In the genomic region with DNA sequence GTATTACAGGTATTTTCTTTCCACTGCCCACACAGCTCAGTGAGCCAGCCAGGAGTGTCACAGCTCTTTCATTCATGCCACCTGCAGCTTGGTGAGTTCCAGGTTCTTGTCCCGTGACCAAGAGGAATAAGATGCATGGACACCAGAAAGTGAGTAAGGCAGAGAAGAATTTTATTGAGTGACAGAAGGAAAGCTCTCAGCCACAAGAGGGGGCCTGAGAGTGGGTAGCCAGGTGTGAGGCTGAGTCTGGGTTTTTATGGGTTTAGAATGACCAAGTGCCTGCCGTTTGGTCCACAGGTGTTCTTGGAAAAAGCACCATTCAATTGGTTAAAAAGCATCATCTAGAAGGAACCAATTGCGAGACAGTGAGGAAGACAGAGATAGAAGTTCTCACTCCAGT, we compare ENCODE assay signal across 1 cellular context.
TF ChIP-seq lines count a peak whose summit lies in the region.

No MANE protein-coding gene starts in this region.

TF ChIP-seq in WTC11, 78 proteins besides CTCF, POLR2A, EP300 and RAD21 (continued from another document):
- TF ChIP-seq, protein P1, sequence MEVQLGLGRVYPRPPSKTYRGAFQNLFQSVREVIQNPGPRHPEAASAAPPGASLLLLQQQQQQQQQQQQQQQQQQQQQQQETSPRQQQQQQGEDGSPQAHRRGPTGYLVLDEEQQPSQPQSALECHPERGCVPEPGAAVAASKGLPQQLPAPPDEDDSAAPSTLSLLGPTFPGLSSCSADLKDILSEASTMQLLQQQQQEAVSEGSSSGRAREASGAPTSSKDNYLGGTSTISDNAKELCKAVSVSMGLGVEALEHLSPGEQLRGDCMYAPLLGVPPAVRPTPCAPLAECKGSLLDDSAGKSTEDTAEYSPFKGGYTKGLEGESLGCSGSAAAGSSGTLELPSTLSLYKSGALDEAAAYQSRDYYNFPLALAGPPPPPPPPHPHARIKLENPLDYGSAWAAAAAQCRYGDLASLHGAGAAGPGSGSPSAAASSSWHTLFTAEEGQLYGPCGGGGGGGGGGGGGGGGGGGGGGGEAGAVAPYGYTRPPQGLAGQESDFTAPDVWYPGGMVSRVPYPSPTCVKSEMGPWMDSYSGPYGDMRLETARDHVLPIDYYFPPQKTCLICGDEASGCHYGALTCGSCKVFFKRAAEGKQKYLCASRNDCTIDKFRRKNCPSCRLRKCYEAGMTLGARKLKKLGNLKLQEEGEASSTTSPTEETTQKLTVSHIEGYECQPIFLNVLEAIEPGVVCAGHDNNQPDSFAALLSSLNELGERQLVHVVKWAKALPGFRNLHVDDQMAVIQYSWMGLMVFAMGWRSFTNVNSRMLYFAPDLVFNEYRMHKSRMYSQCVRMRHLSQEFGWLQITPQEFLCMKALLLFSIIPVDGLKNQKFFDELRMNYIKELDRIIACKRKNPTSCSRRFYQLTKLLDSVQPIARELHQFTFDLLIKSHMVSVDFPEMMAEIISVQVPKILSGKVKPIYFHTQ (CRISPR knock-in tag; IDR thresholded peaks at IDR 0.05), result no peak
- TF ChIP-seq GRHL2 (CRISPR knock-in tag; IDR thresholded peaks at IDR 0.05; ENCODE audit: insufficient replicate concordance, severe bottlenecking), result no peak
- TF ChIP-seq, protein P2, sequence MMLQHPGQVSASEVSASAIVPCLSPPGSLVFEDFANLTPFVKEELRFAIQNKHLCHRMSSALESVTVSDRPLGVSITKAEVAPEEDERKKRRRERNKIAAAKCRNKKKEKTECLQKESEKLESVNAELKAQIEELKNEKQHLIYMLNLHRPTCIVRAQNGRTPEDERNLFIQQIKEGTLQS (CRISPR knock-in tag; conservative IDR thresholded peaks at IDR 0.05), result no peak
- TF ChIP-seq, protein P3, sequence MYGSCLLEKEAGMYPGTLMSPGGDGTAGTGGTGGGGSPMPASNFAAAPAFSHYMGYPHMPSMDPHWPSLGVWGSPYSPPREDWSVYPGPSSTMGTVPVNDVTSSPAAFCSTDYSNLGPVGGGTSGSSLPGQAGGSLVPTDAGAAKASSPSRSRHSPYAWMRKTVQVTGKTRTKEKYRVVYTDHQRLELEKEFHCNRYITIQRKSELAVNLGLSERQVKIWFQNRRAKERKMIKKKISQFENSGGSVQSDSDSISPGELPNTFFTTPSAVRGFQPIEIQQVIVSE (CRISPR knock-in tag; IDR thresholded peaks at IDR 0.05; ENCODE audit: borderline replicate concordance), result no peak
- TF ChIP-seq ZNF138 (CRISPR knock-in tag; conservative IDR thresholded peaks at IDR 0.05), result no peak
- TF ChIP-seq ATF1 (CRISPR knock-in tag; IDR thresholded peaks at IDR 0.05), result no peak
